ENCODE assay signal across 1 cellular context in the genomic region with DNA sequence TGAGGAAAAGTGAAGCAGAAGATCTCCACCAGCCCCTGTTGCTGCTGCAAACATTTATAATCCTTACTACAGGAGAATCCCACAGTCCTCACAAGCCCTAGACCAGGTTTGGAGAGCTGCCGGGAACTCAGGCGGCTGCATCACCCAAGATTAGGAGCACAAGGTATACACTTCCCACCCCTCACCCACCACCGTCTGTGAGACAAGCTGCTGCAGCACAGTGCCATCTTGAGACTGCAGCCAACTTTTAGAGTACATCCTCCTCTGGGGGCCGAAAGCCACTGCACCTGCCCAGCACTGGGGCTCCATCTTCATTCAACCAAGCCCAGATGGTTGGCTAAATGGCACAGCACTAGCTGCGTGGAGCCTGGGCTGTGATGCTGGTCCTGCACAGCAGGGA.
TF ChIP-seq lines count a peak whose summit lies in the region.

No MANE protein-coding gene starts in this region.

TF ChIP-seq in IMR-90, 13 proteins besides CTCF, POLR2A, EP300 and RAD21:
- TF ChIP-seq SMC3 (IDR thresholded peaks at IDR 0.05; ENCODE audit: low read depth, low read length) (no peak), MXI1 (IDR thresholded peaks at IDR 0.05; ENCODE audit: borderline replicate concordance, low read depth, low read length) (no peak), RCOR1 (IDR thresholded peaks at IDR 0.05; ENCODE audit: insufficient replicate concordance, low read length) (no peak), CHD1 (IDR thresholded peaks at IDR 0.05; ENCODE audit: low read depth, low read length) (no peak), FOS (IDR thresholded peaks at IDR 0.05; ENCODE audit: low read depth, low read length) (no peak), BHLHE40 (IDR thresholded peaks at IDR 0.05; ENCODE audit: low read depth, low read length) (no peak), RFX5 (IDR thresholded peaks at IDR 0.05; ENCODE audit: low read depth, low read length) (no peak), MAFK (IDR thresholded peaks at IDR 0.05; ENCODE audit: low read depth, low read length) (no peak), CEBPB (IDR thresholded peaks at IDR 0.05; ENCODE audit: low read depth, low read length) (no peak), NFE2L2 (IDR thresholded peaks at IDR 0.05; ENCODE audit: low read depth, low read length) (no peak), MAZ (IDR thresholded peaks at IDR 0.05; ENCODE audit: borderline replicate concordance, low read depth, low read length) (no peak)
- TF ChIP-seq, protein P1, sequence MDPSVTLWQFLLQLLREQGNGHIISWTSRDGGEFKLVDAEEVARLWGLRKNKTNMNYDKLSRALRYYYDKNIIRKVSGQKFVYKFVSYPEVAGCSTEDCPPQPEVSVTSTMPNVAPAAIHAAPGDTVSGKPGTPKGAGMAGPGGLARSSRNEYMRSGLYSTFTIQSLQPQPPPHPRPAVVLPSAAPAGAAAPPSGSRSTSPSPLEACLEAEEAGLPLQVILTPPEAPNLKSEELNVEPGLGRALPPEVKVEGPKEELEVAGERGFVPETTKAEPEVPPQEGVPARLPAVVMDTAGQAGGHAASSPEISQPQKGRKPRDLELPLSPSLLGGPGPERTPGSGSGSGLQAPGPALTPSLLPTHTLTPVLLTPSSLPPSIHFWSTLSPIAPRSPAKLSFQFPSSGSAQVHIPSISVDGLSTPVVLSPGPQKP (IDR thresholded peaks at IDR 0.05; ENCODE audit: borderline replicate concordance, low read depth, low read length) = no peak
- TF ChIP-seq, protein P2, sequence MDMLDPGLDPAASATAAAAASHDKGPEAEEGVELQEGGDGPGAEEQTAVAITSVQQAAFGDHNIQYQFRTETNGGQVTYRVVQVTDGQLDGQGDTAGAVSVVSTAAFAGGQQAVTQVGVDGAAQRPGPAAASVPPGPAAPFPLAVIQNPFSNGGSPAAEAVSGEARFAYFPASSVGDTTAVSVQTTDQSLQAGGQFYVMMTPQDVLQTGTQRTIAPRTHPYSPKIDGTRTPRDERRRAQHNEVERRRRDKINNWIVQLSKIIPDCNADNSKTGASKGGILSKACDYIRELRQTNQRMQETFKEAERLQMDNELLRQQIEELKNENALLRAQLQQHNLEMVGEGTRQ (IDR thresholded peaks at IDR 0.05; ENCODE audit: low read depth, low read length) = no peak
TF ChIP-seq in IMR-90: peak in this region for 0.
